Comparison of ENCODE assay signal across 2 cellular contexts in genomic region chr1:32798679-32799416, GRCh38.
TF ChIP-seq lines count a peak whose summit lies in the region.

No MANE protein-coding gene starts in this region.

TF ChIP-seq in IMR-90, 13 proteins besides CTCF, POLR2A, EP300 and RAD21:
- TF ChIP-seq RFX5 (IDR thresholded peaks at IDR 0.05; ENCODE audit: low read depth, low read length) (no peak), FOS (IDR thresholded peaks at IDR 0.05; ENCODE audit: low read depth, low read length) (no peak), RCOR1 (IDR thresholded peaks at IDR 0.05; ENCODE audit: insufficient replicate concordance, low read length) (no peak), MXI1 (IDR thresholded peaks at IDR 0.05; ENCODE audit: borderline replicate concordance, low read depth, low read length) (no peak), BHLHE40 (IDR thresholded peaks at IDR 0.05; ENCODE audit: low read depth, low read length) (no peak), USF2 (IDR thresholded peaks at IDR 0.05; ENCODE audit: low read depth, low read length) (no peak), ELK1 (IDR thresholded peaks at IDR 0.05; ENCODE audit: borderline replicate concordance, low read depth, low read length) (no peak), NFE2L2 (IDR thresholded peaks at IDR 0.05; ENCODE audit: low read depth, low read length) (no peak), MAZ (IDR thresholded peaks at IDR 0.05; ENCODE audit: borderline replicate concordance, low read depth, low read length) (no peak), CHD1 (IDR thresholded peaks at IDR 0.05; ENCODE audit: low read depth, low read length) (no peak), SMC3 (IDR thresholded peaks at IDR 0.05; ENCODE audit: low read depth, low read length) (no peak), CEBPB (IDR thresholded peaks at IDR 0.05; ENCODE audit: low read depth, low read length) (no peak), MAFK (IDR thresholded peaks at IDR 0.05; ENCODE audit: low read depth, low read length) (no peak)

TF ChIP-seq in GM12878, 131 proteins besides CTCF, POLR2A, EP300 and RAD21:
- TF ChIP-seq NBN (IDR thresholded peaks at IDR 0.05) (peak; percentile 66), PKNOX1 (IDR thresholded peaks at IDR 0.05) (peak; percentile 48), TBL1XR1 (IDR thresholded peaks at IDR 0.05; ENCODE audit: low read depth, low read length) (no peak), PML (IDR thresholded peaks at IDR 0.05; ENCODE audit: low read length) (0 out of 2 replicates have a peak, but pooled peaks have one; percentile 29), ATF2 (IDR thresholded peaks at IDR 0.05; ENCODE audit: low read length) (0 out of 2 replicates have a peak, but pooled peaks have one; percentile 28), ATF7 (IDR thresholded peaks at IDR 0.05; ENCODE audit: low read depth) (peak; percentile 74), POU2F2 (IDR thresholded peaks at IDR 0.05; ENCODE audit: borderline replicate concordance, low read depth, low read length) (0 out of 3 replicates have a peak, but pooled peaks have one; percentile 45), MTA2 (IDR thresholded peaks at IDR 0.05; ENCODE audit: low read depth) (peak; percentile 57; the same call in 1 of the 2 replicates), HDAC2 (IDR thresholded peaks at IDR 0.05) (no peak), SPI1 (IDR thresholded peaks at IDR 0.05; ENCODE audit: borderline replicate concordance, insufficient read depth, low read depth, low read length) (no peak), IKZF2 (IDR thresholded peaks at IDR 0.05) (peak; percentile 57 to 73; a peak in 2 of 4 replicates), JUNB (IDR thresholded peaks at IDR 0.05) (0 out of 2 replicates have a peak, but pooled peaks have one; percentile 7), PAX5 (IDR thresholded peaks at IDR 0.05; ENCODE audit: borderline replicate concordance, low read depth, low read length) (peak; percentile 48; the same call in 1 of the 2 replicates), IKZF1 (conservative IDR thresholded peaks at IDR 0.05) (peak; percentile 54; the same call in 1 of the 2 replicates), RELB (IDR thresholded peaks at IDR 0.05; ENCODE audit: low read depth) (peak; percentile 61), IRF5 (IDR thresholded peaks at IDR 0.05; ENCODE audit: borderline replicate concordance) (no peak), HDGF (IDR thresholded peaks at IDR 0.05) (0 out of 2 replicates have a peak, but pooled peaks have one; percentile 34), BHLHE40 (IDR thresholded peaks at IDR 0.05; ENCODE audit: borderline replicate concordance in 1 of 2, low read depth in 2 of 2, low read length in 1 of 2) (peak in 1 of 2 experiments; percentile 39; a peak in 1 of 4 replicates)
